8 cellular contexts compared by ENCODE assay signal in the genomic region with DNA sequence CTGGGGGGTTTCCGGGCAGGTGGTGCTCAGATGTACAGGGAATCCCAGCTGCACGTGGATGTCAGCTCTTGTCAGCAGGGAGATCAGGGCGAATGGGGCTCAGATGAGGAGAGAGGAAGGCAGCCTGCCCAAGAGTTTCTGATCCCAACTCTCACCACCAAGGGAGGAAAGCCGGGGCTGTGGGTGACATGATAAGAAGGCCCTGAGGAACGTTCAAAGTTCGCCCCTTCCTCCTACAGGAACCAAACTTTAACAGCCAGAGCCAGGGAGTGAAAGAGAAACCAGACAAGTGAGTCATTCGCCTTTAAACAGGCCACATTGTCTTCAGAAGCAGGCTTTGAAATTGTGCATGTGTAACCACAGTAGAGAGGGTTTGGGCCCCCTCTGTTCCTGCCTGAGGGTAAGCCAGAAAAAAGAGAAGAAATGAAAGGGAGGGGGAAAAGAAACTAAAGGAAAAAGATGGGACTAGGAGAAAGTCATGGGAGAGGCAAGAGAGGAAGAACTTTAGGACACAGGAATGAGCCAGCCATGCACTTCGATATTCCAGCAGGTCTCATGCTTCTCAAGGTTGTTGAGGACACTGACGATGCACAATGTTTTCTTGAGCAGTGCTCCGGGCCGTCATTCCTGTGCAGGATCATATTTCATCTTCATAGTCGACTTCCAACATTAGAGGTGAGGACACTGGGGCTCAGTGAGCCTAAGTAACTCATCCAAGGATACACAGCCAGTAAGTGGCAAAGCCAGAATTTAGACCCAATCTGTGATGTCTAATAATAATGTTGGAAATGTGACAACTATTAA.
A peak's percentile ranks its signal among the peaks of the same experiment; 100 is the strongest.
DNase-seq lines count a peak whose midpoint lies in the region; ATAC-seq and TF ChIP-seq lines count a peak whose summit lies in the region.

No MANE protein-coding gene starts in this region.

- H3K27me3 Mint-ChIP-seq in Caco-2 (ENCODE audit: insufficient read depth, unreplicated experiment) = no peaks in the 10 kb centered on the region
- no peaks in the 10 kb centered on the region for H3K27me3 Mint-ChIP-seq in Calu3 (ENCODE audit: unreplicated experiment)

- H3K9me3 Mint-ChIP-seq in Caco-2 (ENCODE audit: unreplicated experiment) (peaks cover 9% of the 10 kb centered on the region), Calu3 (ENCODE audit: low read depth, unreplicated experiment) (peaks cover 25% of the 10 kb centered on the region)

- H3K4me1 ChIP-seq in Caco-2 = peaks cover 26% of the 10 kb centered on the region
- H3K4me1 ChIP-seq in adipocyte (ENCODE audit: control insufficient read depth, insufficient read depth, low read length) = peaks cover 8% of the 10 kb centered on the region

- CTCF ChIA-PET in Caco-2 (lab: Charles Lee) = no interaction called here
- CTCF ChIA-PET in Calu3 (lab: Charles Lee) = no interaction called here

- H3K27me3 ChIP-seq in Caco-2 (replicated peaks; ENCODE audit: control insufficient read depth, insufficient read depth, low read length) (no peaks in the 10 kb centered on the region; the same call in 1 of the 2 replicates), adipocyte (replicated peaks; ENCODE audit: control insufficient read depth, insufficient read depth, low read length) (no peaks in the 10 kb centered on the region)

- TF ChIP-seq CTCF in Caco-2 (IDR thresholded peaks at IDR 0.05; ENCODE audit: insufficient read depth in 1 of 2, low read depth in 1 of 2, low read length in 1 of 2, severe bottlenecking in 1 of 2, unreplicated experiment in 1 of 2) = no peak
- no peak for TF ChIP-seq CTCF in Calu3 (IDR thresholded peaks at IDR 0.05; ENCODE audit: unreplicated experiment)

- no peaks in the 10 kb centered on the region for H3K36me3 ChIP-seq in Caco-2 (ENCODE audit: control insufficient read depth, insufficient read depth, low read length)
- no peaks in the 10 kb centered on the region for H3K36me3 ChIP-seq in adipocyte (ENCODE audit: control insufficient read depth, insufficient read depth, low read length, severe bottlenecking)

- no peak overlapping the region for H3K4me3 ChIP-seq in Caco-2 (ENCODE audit: low read depth, low read length)
- H3K4me3 ChIP-seq in adipocyte (ENCODE audit: low read length) = no peak overlapping the region
- no peak overlapping the region for H3K4me3 ChIP-seq in skeletal muscle cell (ENCODE audit: low read depth, low read length)

- peak; percentile 39 for ATAC-seq in GM19468 (IDR thresholded peaks at IDR 0.05; ENCODE audit: extremely low read depth, unreplicated experiment)
- peak; percentile 96 for ATAC-seq in HG03442 (IDR thresholded peaks at IDR 0.05; ENCODE audit: unreplicated experiment)

- peak overlapping the region; percentile 59 for H3K27ac Mint-ChIP-seq in Caco-2 (ENCODE audit: unreplicated experiment)
- no peak overlapping the region for H3K27ac Mint-ChIP-seq in Calu3 (ENCODE audit: unreplicated experiment)

- DNase-seq in Caco-2 (peak; percentile 17 to 53), adipocyte (ENCODE audit: low read depth) (peak; percentile 83), skeletal muscle cell (ENCODE audit: low read depth) (peak; percentile 48), activated gamma-delta T cell (lab: John Stamatoyannopoulos, UW) (no peak), Calu3 (no peak), NCI-H2107 (lab: John Stamatoyannopoulos, UW) (no peak)

- intact Hi-C loops in Caco-2 (cut with micrococcal nuclease; ENCODE audit: unreplicated experiment) = loop anchor here (2.0 kb wide), 1 partner anchor 55 kb away; no protein-coding TSS in a partner anchor
- intact Hi-C loops in Calu3 (cut with micrococcal nuclease; ENCODE audit: unreplicated experiment) = no loop called here

- no peaks in the 10 kb centered on the region for H3K9me3 ChIP-seq in Caco-2
- H3K9me3 ChIP-seq in adipocyte (ENCODE audit: control insufficient read depth, low read length) = no peaks in the 10 kb centered on the region

- H3K4me3 Mint-ChIP-seq in Caco-2 (ENCODE audit: unreplicated experiment) (peak overlapping the region; percentile 11), Calu3 (ENCODE audit: low read depth, unreplicated experiment) (no peak overlapping the region)

- no peaks in the 10 kb centered on the region for H3K36me3 Mint-ChIP-seq in Caco-2 (ENCODE audit: insufficient read depth, unreplicated experiment)
- H3K36me3 Mint-ChIP-seq in Calu3 (ENCODE audit: insufficient read depth, unreplicated experiment) = no peaks in the 10 kb centered on the region

- no peak overlapping the region for H3K9ac ChIP-seq in adipocyte (ENCODE audit: low read length)

- POLR2A ChIA-PET in Caco-2 (lab: Charles Lee) = no interaction called here

- no TSS peak for BruUV-seq in Caco-2 (replicated peaks; lab: Mats Ljungman, UMichigan)
- BruUV-seq in Calu3 (replicated peaks; lab: Mats Ljungman, UMichigan) = no TSS peak

- H3K4me1 Mint-ChIP-seq in Caco-2 (ENCODE audit: low read depth, unreplicated experiment) = peaks cover 32% of the 10 kb centered on the region
- no peaks in the 10 kb centered on the region for H3K4me1 Mint-ChIP-seq in Calu3 (ENCODE audit: low read depth, unreplicated experiment)

Comparison
In these comparisons a context has a peak if more than half of its experiments do, and no peak if none do; other contexts are left out.
1. DNase-seq: peak in Caco-2 (2 of 2), adipocyte (single experiment) and skeletal muscle cell (single experiment); none in activated gamma-delta T cell (single experiment), Calu3 (single experiment) and NCI-H2107 (single experiment).